ENCODE assay signal across 21 cellular contexts in genomic region chr2:150517951-150518680, GRCh38. TPM values are rescaled to one million over a fixed set of nuclear protein-coding genes. Genes with fewer than 3 reads are reported as not detected.
DNase-seq lines count a peak whose midpoint lies in the region; ATAC-seq, FAIRE-seq and TF ChIP-seq lines count a peak whose summit lies in the region.
"Had no signal": no experiment of that assay in that cellular context is flagged by ENCODE, and none has a peak within 500 bp of the region (broad histone marks: within the 10 kb centered on the region; RNA-seq: fewer than 3 reads in every experiment).

No MANE protein-coding gene starts in this region.

- no peak for TF ChIP-seq CTCF in bronchial epithelial cell (IDR thresholded peaks at IDR 0.05; ENCODE audit: insufficient read depth, low read length, severe bottlenecking)
- no peak for TF ChIP-seq CTCF in spleen (IDR thresholded peaks at IDR 0.05 in 8 of 11, conservative IDR thresholded peaks at IDR 0.05 in 3 of 11)

- no peaks in the 10 kb centered on the region for H3K9me3 ChIP-seq in right cardiac atrium (ENCODE audit: control insufficient read depth, low read length)
- no peaks in the 10 kb centered on the region for H3K9me3 ChIP-seq in trophoblast cell (ENCODE audit: insufficient read depth, low read depth, low read length)
- no peaks in the 10 kb centered on the region for H3K9me3 ChIP-seq in spleen
- H3K9me3 ChIP-seq: left lung, ovary, upper lobe of left lung had no signal

- H3K23ac ChIP-seq in trophoblast cell (ENCODE audit: low read length): no peak overlapping the region

- no peak overlapping the region for H2AK5ac ChIP-seq in trophoblast cell (ENCODE audit: low read length)

- no peak overlapping the region for H3K4me2 ChIP-seq in trophoblast cell (ENCODE audit: low read length)
- H3K4me2 ChIP-seq: KMS-11 had no signal

- no peak for FAIRE-seq in bronchial epithelial cell (lab: Jason Lieb, UNC)

- no peak overlapping the region for H2BK12ac ChIP-seq in trophoblast cell (ENCODE audit: low read length)

- H3K4me1 ChIP-seq in right cardiac atrium (ENCODE audit: control insufficient read depth, insufficient read depth, low read length) (peaks cover 5% of the 10 kb centered on the region), trophoblast cell (ENCODE audit: control insufficient read depth in 1 of 2, insufficient read depth in 2 of 2, low read length in 2 of 2) (peaks cover 0 to 3% of the 10 kb centered on the region in 2 experiments), spleen (no peaks in the 10 kb centered on the region)
- H3K4me1 ChIP-seq: left lung, upper lobe of left lung had no signal

- H3K4me3 ChIP-seq in right cardiac atrium (ENCODE audit: low read length) (no peak overlapping the region), bronchial epithelial cell (ENCODE audit: low read depth, low read length) (no peak overlapping the region), trophoblast cell (ENCODE audit: low read depth, low read length) (no peak overlapping the region), spleen (no peak overlapping the region)
- H3K4me3 ChIP-seq: left lung, ovary, upper lobe of left lung had no signal

- no peak overlapping the region for H4K12ac ChIP-seq in trophoblast cell (ENCODE audit: low read depth, low read length)

- no peak overlapping the region for H3K9ac ChIP-seq in trophoblast cell (ENCODE audit: low read length)
- H3K9ac ChIP-seq: KMS-11 had no signal

- 71% methylated on average over 5 of the region's 5 CpGs for WGBS in right cardiac atrium
- no CpG with 5 or more reads among the region's 5 CpGs for WGBS in trophoblast cell (ENCODE audit: extremely low coverage, insufficient coverage, insufficient read length)
- 75 to 85% (median 82%) methylated on average over 5 of the region's 5 CpGs for WGBS in spleen, 5 donors

- H3K79me1 ChIP-seq in trophoblast cell (ENCODE audit: low read length): no peaks in the 10 kb centered on the region

- H4K91ac ChIP-seq in trophoblast cell (ENCODE audit: low read depth, low read length): no peak overlapping the region

- no peak overlapping the region for H2AFZ ChIP-seq in trophoblast cell (ENCODE audit: insufficient read depth, low read length, poor library complexity)

- no peak overlapping the region for H3K14ac ChIP-seq in trophoblast cell (ENCODE audit: low read length)

- no peaks in the 10 kb centered on the region for H3K79me2 ChIP-seq in trophoblast cell (ENCODE audit: control insufficient read depth, insufficient read depth, low read length, poor library complexity)

- H3K4ac ChIP-seq in trophoblast cell (ENCODE audit: low read depth, low read length): no peak overlapping the region

- TF ChIP-seq POLR2A in spleen (IDR thresholded peaks at IDR 0.05) (no peak), GM18505 (IDR thresholded peaks at IDR 0.05; ENCODE audit: borderline replicate concordance, extremely low read depth, insufficient read depth, insufficient read length) (no peak)

- H2BK120ac ChIP-seq in trophoblast cell (ENCODE audit: insufficient read depth, low read length, poor library complexity): no peak overlapping the region

- H2BK5ac ChIP-seq in trophoblast cell (ENCODE audit: low read depth, low read length, poor library complexity): no peak overlapping the region

- H3K27ac ChIP-seq in right cardiac atrium (ENCODE audit: low read length): no peak overlapping the region
- H3K27ac ChIP-seq in trophoblast cell (ENCODE audit: low read depth, low read length): no peak overlapping the region
- H3K27ac ChIP-seq in spleen: no peak overlapping the region
- H3K27ac ChIP-seq: KMS-11, left lung, ovary, upper lobe of left lung had no signal

- no peak overlapping the region for H3K18ac ChIP-seq in trophoblast cell (ENCODE audit: low read length)

- ATAC-seq in left ventricle myocardium superior (peak; percentile 44), right cardiac atrium (no peak), GM18505 (IDR thresholded peaks at IDR 0.05; ENCODE audit: unreplicated experiment) (no peak)
- ATAC-seq: activated CD8-positive, alpha-beta T cell treated with anti-CD3 and anti-CD28 coated beads, Interleukin-2, amount 10 ng/mL, durations not matched to agents 7 days and 5 days; activated T-helper 17 cell treated with anti-CD3 and anti-CD28 coated beads, Interleukin-2, amount 50 U/mL, for 72 hours; left lung; stimulated activated memory B cell treated with anti-CD40 and anti-IgM and Interleukin-4, amounts not matched to agents 10 μg/mL and 1 μg/mL and 100 μg/mL, for 72 hours had no signal

- no peak for DNase-seq in left ventricle myocardium superior
- DNase-seq in right cardiac atrium: no peak
- peak; percentile 46 for DNase-seq in bronchial epithelial cell (ENCODE audit: low read depth)
- DNase-seq in hepatic stellate cell (ENCODE audit: low spot score): peak; percentile 44
- no peak for DNase-seq in trophoblast cell
- no peak for DNase-seq in NOMO-1 treated with dmso at 0.1 percent for 144 hours (lab: John Stamatoyannopoulos, UW; ENCODE audit: unreplicated experiment)
- no peak for DNase-seq in spleen
- DNase-seq: activated B cell treated with CpG ODN at 0.5 μM for 24 hours; activated CD8-positive, alpha-beta T cell treated with anti-CD3 and anti-CD28 coated beads, Interleukin-2, amount 10 ng/mL, durations not matched to agents 7 days and 5 days; anterior cingulate cortex; foreskin melanocyte; left lung; NCI-H1436; NK-92 treated with Interleukin-12 subunit alpha and Interleukin-12 subunit beta, amount 100 ng/mL, for 24 hours; ovary; upper lobe of left lung had no signal

- H4K8ac ChIP-seq in trophoblast cell (ENCODE audit: low read depth, low read length): no peak overlapping the region

- H3K27me3 ChIP-seq in right cardiac atrium (ENCODE audit: control insufficient read depth, insufficient read depth) (no peaks in the 10 kb centered on the region), bronchial epithelial cell (ENCODE audit: control insufficient read depth, insufficient read depth, low read length) (no peaks in the 10 kb centered on the region), trophoblast cell (ENCODE audit: insufficient read depth, low read length) (no peaks in the 10 kb centered on the region), spleen (replicated peaks in 1 of 7) (no peaks in the 10 kb centered on the region)
- H3K27me3 ChIP-seq: left lung, ovary, upper lobe of left lung had no signal

- H3K36me3 ChIP-seq in bronchial epithelial cell (ENCODE audit: control insufficient read depth, insufficient read depth, low read length) (no peaks in the 10 kb centered on the region), trophoblast cell (ENCODE audit: control insufficient read depth in 1 of 2, insufficient read depth in 2 of 2, low read length in 2 of 2) (no peaks in the 10 kb centered on the region), spleen (no peaks in the 10 kb centered on the region)
- H3K36me3 ChIP-seq: left lung, ovary, upper lobe of left lung had no signal

- intact Hi-C loops in left ventricle myocardium superior (cut with micrococcal nuclease): no loop called here
- intact Hi-C loops in right cardiac atrium (cut with DNase I): no loop called here
- intact Hi-C loops in spleen (cut with DNase I; ENCODE audit: low total_unique reads): no loop called here

RNA-seq across cellular contexts. Expression of gene RND3, which starts 30.6 kb away (rescaled TPM):
- 25.1 TPM for total RNA-seq in left ventricle myocardium superior
- 10 to 100 TPM in 3 of 4 donors, 1 to 10 TPM in 1; 9.1 to 32.7 (median 16.1) TPM for total RNA-seq in right cardiac atrium
- polyA plus RNA-seq in right cardiac atrium: 16.4 TPM
- 217 and 260 TPM in 2 replicates for total RNA-seq in bronchial epithelial cell
- 71.5 and 74.8 TPM in 2 replicates for polyA plus RNA-seq in trophoblast cell (2013)
- 10 to 100 TPM; 54.1 to 97.0 (median 62.2) TPM for total RNA-seq in spleen
- 10 to 100 TPM; 10.3 to 17.1 (median 10.6) TPM for polyA plus RNA-seq in spleen
- total RNA-seq: activated B cell treated with CpG ODN at 0.5 μM for 24 hours; activated CD8-positive, alpha-beta T cell treated with anti-CD3 and anti-CD28 coated beads, Interleukin-2, amount 10 ng/mL, durations not matched to agents 7 days and 5 days; activated T-helper 17 cell treated with anti-CD3 and anti-CD28 coated beads, Interleukin-2, amount 50 U/mL, for 72 hours; T-helper 1 cell treated with Interleukin-12 subunit alpha and Interleukin-12 subunit beta and Interleukin-4 antibody, amounts not matched to agents 30 ng/mL and 1 ng/mL, for 36 hours had no signal

Comparison
In these comparisons a context has a peak if more than half of its experiments do, and no peak if none do; other contexts are left out.
1. DNase-seq: peak in bronchial epithelial cell (single experiment) and hepatic stellate cell (single experiment); none in left ventricle myocardium superior (single experiment), right cardiac atrium (0 of 3), trophoblast cell (0 of 2), NOMO-1 treated with dmso at 0.1 percent for 144 hours (single experiment) and spleen (single experiment).